ENCODE assay signal across 1 cellular context in the genomic region with DNA sequence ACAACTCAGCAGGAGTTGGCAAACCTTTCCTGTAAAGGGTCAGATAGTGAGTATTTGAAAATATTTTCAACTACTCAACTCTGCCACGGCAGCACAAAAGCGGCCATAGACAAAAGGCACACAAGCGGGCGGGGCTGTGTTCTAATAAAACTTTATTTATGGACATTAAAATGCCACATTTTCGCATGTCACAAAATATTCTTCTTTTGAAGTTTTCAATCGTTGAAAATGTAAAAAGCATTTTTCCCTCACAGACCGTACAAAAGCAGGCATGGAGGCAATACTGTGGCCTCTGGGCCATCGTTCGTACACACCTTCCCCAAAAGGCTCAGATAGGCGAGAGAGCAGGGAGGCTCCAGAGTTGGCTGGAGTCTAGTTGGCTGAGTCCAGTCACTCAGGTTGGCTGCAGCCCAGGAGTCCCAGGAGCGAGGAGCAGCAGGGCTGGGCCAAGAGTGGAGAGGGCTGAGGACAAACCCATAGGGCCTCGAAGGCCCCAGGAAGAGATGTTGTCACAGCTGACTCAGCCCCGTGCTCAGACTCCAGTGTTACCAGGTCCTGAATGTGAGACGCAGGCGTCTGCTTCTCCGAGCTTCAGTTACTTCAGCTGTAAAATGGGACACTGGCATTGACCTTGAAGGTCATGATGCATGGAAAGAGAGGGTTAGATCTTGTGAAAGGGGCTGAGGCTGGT.
A peak's percentile ranks its signal among the peaks of the same experiment; 100 is the strongest.
TF ChIP-seq lines count a peak whose summit lies in the region.

No MANE protein-coding gene starts in this region.

TF ChIP-seq in IMR-90, 13 proteins besides CTCF, POLR2A, EP300 and RAD21:
- TF ChIP-seq CEBPB (IDR thresholded peaks at IDR 0.05; ENCODE audit: low read depth, low read length) (no peak), MAZ (IDR thresholded peaks at IDR 0.05; ENCODE audit: borderline replicate concordance, low read depth, low read length) (no peak), FOS (IDR thresholded peaks at IDR 0.05; ENCODE audit: low read depth, low read length) (0 out of 2 replicates have a peak, but pooled peaks have one; percentile 12), MAFK (IDR thresholded peaks at IDR 0.05; ENCODE audit: low read depth, low read length) (no peak), RCOR1 (IDR thresholded peaks at IDR 0.05; ENCODE audit: insufficient replicate concordance, low read length) (peak; percentile 58), BHLHE40 (IDR thresholded peaks at IDR 0.05; ENCODE audit: low read depth, low read length) (no peak), RFX5 (IDR thresholded peaks at IDR 0.05; ENCODE audit: low read depth, low read length) (no peak), CHD1 (IDR thresholded peaks at IDR 0.05; ENCODE audit: low read depth, low read length) (no peak), NFE2L2 (IDR thresholded peaks at IDR 0.05; ENCODE audit: low read depth, low read length) (no peak), SMC3 (IDR thresholded peaks at IDR 0.05; ENCODE audit: low read depth, low read length) (no peak), MXI1 (IDR thresholded peaks at IDR 0.05; ENCODE audit: borderline replicate concordance, low read depth, low read length) (no peak)
- TF ChIP-seq, protein P1, sequence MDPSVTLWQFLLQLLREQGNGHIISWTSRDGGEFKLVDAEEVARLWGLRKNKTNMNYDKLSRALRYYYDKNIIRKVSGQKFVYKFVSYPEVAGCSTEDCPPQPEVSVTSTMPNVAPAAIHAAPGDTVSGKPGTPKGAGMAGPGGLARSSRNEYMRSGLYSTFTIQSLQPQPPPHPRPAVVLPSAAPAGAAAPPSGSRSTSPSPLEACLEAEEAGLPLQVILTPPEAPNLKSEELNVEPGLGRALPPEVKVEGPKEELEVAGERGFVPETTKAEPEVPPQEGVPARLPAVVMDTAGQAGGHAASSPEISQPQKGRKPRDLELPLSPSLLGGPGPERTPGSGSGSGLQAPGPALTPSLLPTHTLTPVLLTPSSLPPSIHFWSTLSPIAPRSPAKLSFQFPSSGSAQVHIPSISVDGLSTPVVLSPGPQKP (IDR thresholded peaks at IDR 0.05; ENCODE audit: borderline replicate concordance, low read depth, low read length): no peak
- TF ChIP-seq, protein P2, sequence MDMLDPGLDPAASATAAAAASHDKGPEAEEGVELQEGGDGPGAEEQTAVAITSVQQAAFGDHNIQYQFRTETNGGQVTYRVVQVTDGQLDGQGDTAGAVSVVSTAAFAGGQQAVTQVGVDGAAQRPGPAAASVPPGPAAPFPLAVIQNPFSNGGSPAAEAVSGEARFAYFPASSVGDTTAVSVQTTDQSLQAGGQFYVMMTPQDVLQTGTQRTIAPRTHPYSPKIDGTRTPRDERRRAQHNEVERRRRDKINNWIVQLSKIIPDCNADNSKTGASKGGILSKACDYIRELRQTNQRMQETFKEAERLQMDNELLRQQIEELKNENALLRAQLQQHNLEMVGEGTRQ (IDR thresholded peaks at IDR 0.05; ENCODE audit: low read depth, low read length): no peak
TF ChIP-seq in IMR-90: peak in this region for 2.
